In genomic region chr3:197174927-197175326, GRCh38 we compare ENCODE assay signal across 16 cellular contexts.
"Had no signal": no experiment of that assay in that cellular context is flagged by ENCODE, and none has a peak within 500 bp of the region (broad histone marks: within the 10 kb centered on the region; RNA-seq: fewer than 3 reads in every experiment).

No MANE protein-coding gene starts in this region.

- H3K27ac ChIP-seq: esophagus squamous epithelium, tibial artery had no signal

- H3K27me3 Mint-ChIP-seq: activated CD4-positive, alpha-beta memory T cell treated with anti-CD3 and anti-CD28 coated beads, Interleukin-2, amount 10 ng/mL, durations not matched to agents 7 days and 5 days; activated CD4-positive, alpha-beta T cell treated with anti-CD3 and anti-CD28 coated beads for 36 hours; stimulated activated naive B cell treated with anti-CD40 and anti-IgM and Interleukin-4, amounts not matched to agents 10 μg/mL and 1 μg/mL and 100 μg/mL, for 72 hours had no signal

- H3K9me3 Mint-ChIP-seq: activated CD4-positive, alpha-beta memory T cell treated with anti-CD3 and anti-CD28 coated beads, Interleukin-2, amount 10 ng/mL, durations not matched to agents 7 days and 5 days; activated naive CD4-positive, alpha-beta T cell treated with anti-CD3 and anti-CD28 coated beads, Interleukin-2, amount 50 U/mL, for 72 hours; activated T-cell treated with anti-CD3 and anti-CD28 coated beads, Interleukin-2, amount 50 U/mL, for 4 hours; natural killer cell; stimulated activated naive B cell treated with anti-CD40 and anti-IgM and Interleukin-4, amounts not matched to agents 10 μg/mL and 1 μg/mL and 100 μg/mL, for 72 hours had no signal

- H3K36me3 ChIP-seq: tibial artery had no signal

- ATAC-seq: activated CD4-positive, alpha-beta T cell treated with anti-CD3 and anti-CD28 coated beads for 36 hours; activated naive CD4-positive, alpha-beta T cell treated with anti-CD3 and anti-CD28 coated beads, Interleukin-2, amount 50 U/mL, for 72 hours; activated T-cell treated with anti-CD3 and anti-CD28 coated beads, Interleukin-2, amount 50 U/mL, for 4 hours; left ventricle myocardium superior; natural killer cell had no signal

- H3K4me3 Mint-ChIP-seq: activated CD4-positive, alpha-beta memory T cell treated with anti-CD3 and anti-CD28 coated beads, Interleukin-2, amount 10 ng/mL, durations not matched to agents 7 days and 5 days; activated CD4-positive, alpha-beta T cell treated with anti-CD3 and anti-CD28 coated beads for 36 hours; activated T-cell treated with anti-CD3 and anti-CD28 coated beads, Interleukin-2, amount 50 U/mL, for 4 hours; natural killer cell had no signal

- H3K27ac Mint-ChIP-seq: activated CD4-positive, alpha-beta memory T cell treated with anti-CD3 and anti-CD28 coated beads, Interleukin-2, amount 10 ng/mL, durations not matched to agents 7 days and 5 days; activated CD4-positive, alpha-beta T cell treated with anti-CD3 and anti-CD28 coated beads for 36 hours; activated naive CD4-positive, alpha-beta T cell treated with anti-CD3 and anti-CD28 coated beads, Interleukin-2, amount 50 U/mL, for 72 hours; natural killer cell; stimulated activated naive B cell treated with anti-CD40 and anti-IgM and Interleukin-4, amounts not matched to agents 10 μg/mL and 1 μg/mL and 100 μg/mL, for 72 hours had no signal

- H3K9me3 ChIP-seq: esophagus squamous epithelium, tibial artery had no signal

- H3K36me3 Mint-ChIP-seq: activated naive CD4-positive, alpha-beta T cell treated with anti-CD3 and anti-CD28 coated beads, Interleukin-2, amount 50 U/mL, for 72 hours; natural killer cell had no signal

- H3K4me1 ChIP-seq: esophagus squamous epithelium, tibial artery had no signal

- FAIRE-seq: colon, urothelium cell line had no signal

- H3K27me3 ChIP-seq: esophagus squamous epithelium, tibial artery had no signal

- H3K4me3 ChIP-seq: esophagus squamous epithelium, tibial artery had no signal

- DNase-seq: activated CD4-positive, alpha-beta memory T cell treated with anti-CD3 and anti-CD28 coated beads, Interleukin-2, amount 10 ng/mL, durations not matched to agents 7 days and 5 days; activated CD4-positive, alpha-beta T cell treated with anti-CD3 and anti-CD28 coated beads for 36 hours; activated effector memory CD4-positive, alpha-beta T cell treated with anti-CD3 and anti-CD28 coated beads, Interleukin-2, amount 50 U/mL, for 16 hours; activated T-cell treated with anti-CD3 and anti-CD28 coated beads, Interleukin-2, amount 50 U/mL, for 4 hours; esophagus squamous epithelium; glutamatergic neuron; hypothalamus; left ventricle myocardium superior; mesenchymal stem cell; natural killer cell; stimulated activated CD4-positive, alpha-beta T cell treated with anti-CD3 and anti-CD28 coated beads, Interleukin-2, amount 100 ng/mL, for 48 hours; stimulated activated naive B cell treated with anti-CD40 and anti-IgM and Interleukin-4, amounts not matched to agents 10 μg/mL and 1 μg/mL and 100 μg/mL, for 72 hours; tibial artery had no signal
